In the genomic region with DNA sequence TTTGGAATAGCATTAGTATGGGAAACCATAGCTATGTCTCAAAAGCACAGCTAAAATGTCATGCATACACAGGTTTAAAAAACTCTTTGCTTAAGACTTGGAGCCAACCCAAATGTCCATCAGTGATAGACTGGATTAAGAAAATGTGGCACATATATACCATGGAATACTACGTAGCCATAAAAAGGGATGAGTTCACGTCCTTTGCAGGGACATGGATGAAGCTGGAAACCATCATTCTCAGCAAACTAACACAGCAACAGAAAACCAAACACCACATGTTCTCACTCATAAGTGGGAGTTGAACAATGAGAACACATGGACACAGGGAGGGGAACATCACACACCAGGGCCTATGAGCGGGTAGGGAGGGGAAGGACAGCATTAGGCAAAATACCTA, we compare ENCODE assay signal across 8 cellular contexts.
A peak's percentile ranks its signal among the peaks of the same experiment; 100 is the strongest.
DNase-seq lines count a peak whose midpoint lies in the region; ATAC-seq, FAIRE-seq and TF ChIP-seq lines count a peak whose summit lies in the region.
"Not testable (repeated sequence)": the region's sequence is repeated elsewhere in the genome, so short reads cannot be mapped to it uniquely, and the experiment has no call there.

No MANE protein-coding gene starts in this region.

- peaks cover 18% of the 10 kb centered on the region for H3K4me1 Mint-ChIP-seq in T-helper 17 cell
- peaks cover 40% of the 10 kb centered on the region for H3K4me1 Mint-ChIP-seq in activated T-cell treated with anti-CD3 and anti-CD28 coated beads, Interleukin-2, amount 50 U/mL, for 24 hours (ENCODE audit: low read depth)
- H3K4me1 Mint-ChIP-seq in activated T-helper 17 cell treated with anti-CD3 and anti-CD28 coated beads, Interleukin-2, amount 50 U/mL, for 72 hours: peaks cover 16% of the 10 kb centered on the region
- peaks cover 17% of the 10 kb centered on the region for H3K4me1 Mint-ChIP-seq in activated naive CD4-positive, alpha-beta T cell treated with anti-CD3 and anti-CD28 coated beads, Interleukin-2, amount 10 ng/mL, durations not matched to agents 7 days and 5 days
- peaks cover 35% of the 10 kb centered on the region for H3K4me1 Mint-ChIP-seq in brain
- peaks cover 18 to 25% of the 10 kb centered on the region in 2 donors for H3K4me1 Mint-ChIP-seq in natural killer cell treated with Interleukin-12 subunit alpha and Interleukin-12 subunit beta and Interleukin-15 and Interleukin-18, amount 100 ng/mL, for 72 hours (ENCODE audit: low read depth in 2 of 2)

- CTCF ChIA-PET in A549 (lab: Yijun Ruan, JAX): interaction anchor here (0.9 to 1.4 kb wide), 3 partner anchors 104 to 193 kb away, joined by 3 to 10 read pairs (median 4); no protein-coding TSS in a partner anchor
- CTCF ChIA-PET in HEK293 (lab: Yijun Ruan, JAX): interaction anchor here (0.6 to 1.3 kb wide), 5 partner anchors 104 to 575 kb away, joined by 3 to 4 read pairs (median 4); no protein-coding TSS in a partner anchor
- CTCF ChIA-PET in activated naive CD4-positive, alpha-beta T cell treated with anti-CD3 and anti-CD28 coated beads, Interleukin-2, amount 10 ng/mL, durations not matched to agents 7 days and 5 days (lab: Charles Lee): interaction anchor here (1.1 to 1.3 kb wide), 3 partner anchors 11 to 178 kb away, joined by 3 to 5 read pairs (median 3); no protein-coding TSS in a partner anchor

- not testable (repeated sequence) for H3K4me3 ChIP-seq in A549; HEK293 (ENCODE audit: low read depth, low read length)

- 83% methylated on average over 3 of the region's 3 CpGs for WGBS in A549 (ENCODE audit: missing lambda C conversion rate)

- not testable (repeated sequence) for TF ChIP-seq RAD21 in A549 (conservative IDR thresholded peaks at IDR 0.05 in 1 of 2, IDR thresholded peaks at IDR 0.05 in 1 of 2)

- H3K27me3 Mint-ChIP-seq in T-helper 17 cell; activated T-cell treated with anti-CD3 and anti-CD28 coated beads, Interleukin-2, amount 50 U/mL, for 24 hours; activated T-helper 17 cell treated with anti-CD3 and anti-CD28 coated beads, Interleukin-2, amount 50 U/mL, for 72 hours; activated naive CD4-positive, alpha-beta T cell treated with anti-CD3 and anti-CD28 coated beads, Interleukin-2, amount 10 ng/mL, durations not matched to agents 7 days and 5 days; brain; natural killer cell treated with Interleukin-12 subunit alpha and Interleukin-12 subunit beta and Interleukin-15 and Interleukin-18, amount 100 ng/mL, for 72 hours: not testable (repeated sequence)

- H3K9me3 Mint-ChIP-seq in activated T-cell treated with anti-CD3 and anti-CD28 coated beads, Interleukin-2, amount 50 U/mL, for 24 hours; activated T-helper 17 cell treated with anti-CD3 and anti-CD28 coated beads, Interleukin-2, amount 50 U/mL, for 72 hours; activated naive CD4-positive, alpha-beta T cell treated with anti-CD3 and anti-CD28 coated beads, Interleukin-2, amount 10 ng/mL, durations not matched to agents 7 days and 5 days; brain; natural killer cell treated with Interleukin-12 subunit alpha and Interleukin-12 subunit beta and Interleukin-15 and Interleukin-18, amount 100 ng/mL, for 72 hours: not testable (repeated sequence)

- not testable (repeated sequence) for ATAC-seq in A549; T-helper 17 cell; activated T-helper 17 cell treated with anti-CD3 and anti-CD28 coated beads, Interleukin-2, amount 50 U/mL, for 72 hours (replicated peaks); natural killer cell treated with Interleukin-12 subunit alpha and Interleukin-12 subunit beta and Interleukin-15 and Interleukin-18, amount 100 ng/mL, for 72 hours

- DNase-seq in A549 (ENCODE audit: low read depth in 1 of 2, low spot score in 1 of 2); T-helper 17 cell; activated T-cell treated with anti-CD3 and anti-CD28 coated beads, Interleukin-2, amount 50 U/mL, for 24 hours; activated naive CD4-positive, alpha-beta T cell treated with anti-CD3 and anti-CD28 coated beads, Interleukin-2, amount 10 ng/mL, durations not matched to agents 7 days and 5 days; natural killer cell treated with Interleukin-12 subunit alpha and Interleukin-12 subunit beta and Interleukin-15 and Interleukin-18, amount 100 ng/mL, for 72 hours (ENCODE audit: low spot score): not testable (repeated sequence)

- not testable (repeated sequence) for TF ChIP-seq CTCF in A549 (IDR thresholded peaks at IDR 0.05); HEK293 (tag by site-specific recombination; IDR thresholded peaks at IDR 0.05); brain (conservative IDR thresholded peaks at IDR 0.05)

- POLR2A ChIA-PET in A549 (lab: Yijun Ruan, JAX): interaction anchor here (0.8 kb wide), 1 partner anchor 93 kb away, joined by 3 read pairs; no protein-coding TSS in a partner anchor
- POLR2A ChIA-PET in HEK293 (lab: Yijun Ruan, JAX): not testable (repeated sequence)

- H3K4me3 Mint-ChIP-seq in T-helper 17 cell: peak overlapping the region; percentile 1
- not testable (repeated sequence) for H3K4me3 Mint-ChIP-seq in activated T-cell treated with anti-CD3 and anti-CD28 coated beads, Interleukin-2, amount 50 U/mL, for 24 hours; activated T-helper 17 cell treated with anti-CD3 and anti-CD28 coated beads, Interleukin-2, amount 50 U/mL, for 72 hours; activated naive CD4-positive, alpha-beta T cell treated with anti-CD3 and anti-CD28 coated beads, Interleukin-2, amount 10 ng/mL, durations not matched to agents 7 days and 5 days; natural killer cell treated with Interleukin-12 subunit alpha and Interleukin-12 subunit beta and Interleukin-15 and Interleukin-18, amount 100 ng/mL, for 72 hours
- H3K4me3 Mint-ChIP-seq in brain: peak overlapping the region in 4 of 5 experiments; percentile 58 to 81 (median 59)

- peaks cover 91% of the 10 kb centered on the region for H3K4me1 ChIP-seq in A549
- not testable (repeated sequence) for H3K4me1 ChIP-seq in HEK293 (ENCODE audit: control insufficient read depth, insufficient read depth, low read length)

- H3K27ac ChIP-seq in A549: peak overlapping the region; percentile 48 to 75; a peak in 3 of 6 replicates
- H3K27ac ChIP-seq in HEK293 (ENCODE audit: extremely low read depth, low read depth, low read length): not testable (repeated sequence)

- TF ChIP-seq POLR2A in A549 (IDR thresholded peaks at IDR 0.05; ENCODE audit: low read length): not testable (repeated sequence)

- not testable (repeated sequence) for FAIRE-seq in A549 (lab: Jason Lieb, UNC)

- H3K27ac Mint-ChIP-seq in T-helper 17 cell (peak overlapping the region; percentile 45), brain (peak overlapping the region in 2 of 5 experiments; percentile 43 to 63)
- peak overlapping the region; percentile 38 for H3K27ac Mint-ChIP-seq in activated T-cell treated with anti-CD3 and anti-CD28 coated beads, Interleukin-2, amount 50 U/mL, for 24 hours
- H3K27ac Mint-ChIP-seq in activated T-helper 17 cell treated with anti-CD3 and anti-CD28 coated beads, Interleukin-2, amount 50 U/mL, for 72 hours: peak overlapping the region; percentile 30
- peak overlapping the region; percentile 33 for H3K27ac Mint-ChIP-seq in activated naive CD4-positive, alpha-beta T cell treated with anti-CD3 and anti-CD28 coated beads, Interleukin-2, amount 10 ng/mL, durations not matched to agents 7 days and 5 days
- H3K27ac Mint-ChIP-seq in natural killer cell treated with Interleukin-12 subunit alpha and Interleukin-12 subunit beta and Interleukin-15 and Interleukin-18, amount 100 ng/mL, for 72 hours: peak overlapping the region; percentile 20 to 24

- TF ChIP-seq EP300 in A549 (IDR thresholded peaks at IDR 0.05): not testable (repeated sequence)

- H3K4me2 ChIP-seq in A549: peak overlapping the region; percentile 58

- H3K36me3 ChIP-seq in HEK293 (ENCODE audit: control insufficient read depth in 2 of 2, insufficient read depth in 1 of 2, low read length in 2 of 2): not testable (repeated sequence)

- H3K36me3 Mint-ChIP-seq in T-helper 17 cell (ENCODE audit: low read depth); natural killer cell treated with Interleukin-12 subunit alpha and Interleukin-12 subunit beta and Interleukin-15 and Interleukin-18, amount 100 ng/mL, for 72 hours: not testable (repeated sequence)
- peaks cover 33% of the 10 kb centered on the region for H3K36me3 Mint-ChIP-seq in activated T-cell treated with anti-CD3 and anti-CD28 coated beads, Interleukin-2, amount 50 U/mL, for 24 hours (ENCODE audit: low read depth)
- H3K36me3 Mint-ChIP-seq in activated T-helper 17 cell treated with anti-CD3 and anti-CD28 coated beads, Interleukin-2, amount 50 U/mL, for 72 hours (ENCODE audit: low read depth): peaks cover 78% of the 10 kb centered on the region
- H3K36me3 Mint-ChIP-seq in activated naive CD4-positive, alpha-beta T cell treated with anti-CD3 and anti-CD28 coated beads, Interleukin-2, amount 10 ng/mL, durations not matched to agents 7 days and 5 days: peaks cover 29% of the 10 kb centered on the region
- H3K36me3 Mint-ChIP-seq in brain: peaks cover 13% of the 10 kb centered on the region

- not testable (repeated sequence) for H3K9me3 ChIP-seq in A549; HEK293 (ENCODE audit: control insufficient read depth, insufficient read depth, low read depth, low read length); T-helper 17 cell (ENCODE audit: control insufficient read depth, low read length, poor library complexity, severe bottlenecking)

TF ChIP-seq in A549, 52 proteins besides CTCF, POLR2A, EP300 and RAD21:
- peak; percentile 37; the same call in 1 of the 2 replicates for TF ChIP-seq FOSB (CRISPR knock-in tag; IDR thresholded peaks at IDR 0.05)
- TF ChIP-seq JUN (IDR thresholded peaks at IDR 0.05): 0 out of 5 replicates have a peak, but pooled peaks of 1 of the 2 experiments have one; percentile 20
- 0 out of 2 replicates have a peak, but pooled peaks have one; percentile 48 for TF ChIP-seq HOXB5 (CRISPR knock-in tag; IDR thresholded peaks at IDR 0.05)

TF ChIP-seq in HEK293, 187 proteins besides CTCF, POLR2A, EP300 and RAD21:
- 0 out of 2 replicates have a peak, but pooled peaks have one; percentile 62 for TF ChIP-seq ZNF580 (tag by site-specific recombination; IDR thresholded peaks at IDR 0.05)
- TF ChIP-seq ZNF146 (tag by site-specific recombination; IDR thresholded peaks at IDR 0.05): peak; percentile 93
